In the genomic region with DNA sequence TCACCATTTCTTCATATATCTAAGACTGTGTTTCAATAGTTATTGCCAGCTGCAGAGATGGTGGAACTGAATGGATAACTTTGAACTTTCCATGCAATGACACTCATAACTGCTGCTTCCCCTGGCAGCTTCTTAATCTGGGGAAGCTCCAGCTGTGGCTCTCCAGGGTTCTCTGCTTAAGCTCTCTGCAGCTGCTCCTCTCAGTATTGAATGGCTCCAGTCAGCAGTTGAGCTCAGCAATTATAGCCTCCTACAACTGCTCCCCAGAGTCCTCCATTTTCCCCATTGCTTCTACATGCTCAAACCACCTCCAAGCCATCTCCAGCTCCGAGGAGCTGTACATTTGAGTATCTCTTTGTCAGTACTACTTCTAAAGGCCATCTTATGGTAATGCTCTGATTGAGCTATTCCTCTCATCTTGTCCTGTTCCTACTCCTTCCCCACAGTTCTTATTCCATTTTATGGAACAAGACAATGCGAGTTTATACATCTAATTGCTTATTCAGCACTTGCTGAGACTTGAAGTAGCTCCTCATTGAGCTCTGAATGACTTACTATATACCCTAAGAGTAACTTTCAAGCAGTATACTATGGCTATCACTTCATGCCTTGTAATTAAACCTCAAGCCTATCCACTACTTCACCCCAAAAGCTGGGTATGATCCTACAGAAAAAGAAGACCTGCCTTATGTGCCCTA, we compare ENCODE assay signal across 23 cellular contexts.
DNase-seq lines count a peak whose midpoint lies in the region; ATAC-seq and TF ChIP-seq lines count a peak whose summit lies in the region.
"Had no signal": no experiment of that assay in that cellular context is flagged by ENCODE, and none has a peak within 500 bp of the region (broad histone marks: within the 10 kb centered on the region; RNA-seq: fewer than 3 reads in every experiment).

No MANE protein-coding gene starts in this region.

- intact Hi-C loops in left ventricle myocardium superior (cut with micrococcal nuclease) (no loop called here), left cardiac atrium (cut with DNase I) (no loop called here), testis (cut with DNase I; ENCODE audit: low total_unique reads) (no loop called here)

- no peak overlapping the region for H3K27ac Mint-ChIP-seq in type B pancreatic cell
- H3K27ac Mint-ChIP-seq: activated CD4-positive, alpha-beta T cell treated with anti-CD3 and anti-CD28 coated beads, Interleukin-2, amount 10 ng/mL, durations not matched to agents 24 days and 14 days; activated naive CD8-positive, alpha-beta T cell treated with anti-CD3 and anti-CD28 coated beads, Interleukin-2, amount 10 ng/mL, durations not matched to agents 7 days and 5 days; activated T-helper 17 cell treated with anti-CD3 and anti-CD28 coated beads, Interleukin-2, amount 50 U/mL, for 72 hours; CD4-positive, CD25-positive, alpha-beta regulatory T cell; effector memory CD8-positive, alpha-beta T cell; naive thymus-derived CD4-positive, alpha-beta T cell had no signal

- 86 to 91% methylated on average over 2 of the region's 2 CpGs for WGBS in testis, 2 donors

- H3K4me1 ChIP-seq in testis, result no peaks in the 10 kb centered on the region
- H3K4me1 ChIP-seq: esophagus squamous epithelium, gastroesophageal sphincter, HAP-1 had no signal

- TF ChIP-seq CTCF in type B pancreatic cell (conservative IDR thresholded peaks at IDR 0.05) (no peak), testis (IDR thresholded peaks at IDR 0.05) (no peak)

- no peak overlapping the region for H3K4me3 Mint-ChIP-seq in type B pancreatic cell
- H3K4me3 Mint-ChIP-seq: activated CD4-positive, alpha-beta T cell treated with anti-CD3 and anti-CD28 coated beads, Interleukin-2, amount 10 ng/mL, durations not matched to agents 24 days and 14 days; activated naive CD8-positive, alpha-beta T cell treated with anti-CD3 and anti-CD28 coated beads, Interleukin-2, amount 10 ng/mL, durations not matched to agents 7 days and 5 days; activated T-helper 17 cell treated with anti-CD3 and anti-CD28 coated beads, Interleukin-2, amount 50 U/mL, for 72 hours; CD4-positive, CD25-positive, alpha-beta regulatory T cell; effector memory CD8-positive, alpha-beta T cell; naive thymus-derived CD4-positive, alpha-beta T cell had no signal

- peaks cover 7% of the 10 kb centered on the region for H3K27me3 Mint-ChIP-seq in type B pancreatic cell
- H3K27me3 Mint-ChIP-seq: activated CD4-positive, alpha-beta T cell treated with anti-CD3 and anti-CD28 coated beads, Interleukin-2, amount 10 ng/mL, durations not matched to agents 24 days and 14 days; activated T-helper 17 cell treated with anti-CD3 and anti-CD28 coated beads, Interleukin-2, amount 50 U/mL, for 72 hours; CD4-positive, CD25-positive, alpha-beta regulatory T cell; effector memory CD8-positive, alpha-beta T cell; naive thymus-derived CD4-positive, alpha-beta T cell had no signal

- H3K9me3 Mint-ChIP-seq in type B pancreatic cell, result peaks cover 4% of the 10 kb centered on the region
- H3K9me3 Mint-ChIP-seq: activated CD4-positive, alpha-beta T cell treated with anti-CD3 and anti-CD28 coated beads, Interleukin-2, amount 10 ng/mL, durations not matched to agents 24 days and 14 days; activated naive CD8-positive, alpha-beta T cell treated with anti-CD3 and anti-CD28 coated beads, Interleukin-2, amount 10 ng/mL, durations not matched to agents 7 days and 5 days had no signal

- no peak overlapping the region for H3K9ac ChIP-seq in SK-N-MC (ENCODE audit: insufficient read length)

- H3K36me3 Mint-ChIP-seq in type B pancreatic cell, result no peaks in the 10 kb centered on the region
- H3K36me3 Mint-ChIP-seq: activated naive CD8-positive, alpha-beta T cell treated with anti-CD3 and anti-CD28 coated beads, Interleukin-2, amount 10 ng/mL, durations not matched to agents 7 days and 5 days; CD4-positive, CD25-positive, alpha-beta regulatory T cell; naive thymus-derived CD4-positive, alpha-beta T cell had no signal

- H3K9me3 ChIP-seq in SK-N-MC (ENCODE audit: low read depth, low read length) (no peaks in the 10 kb centered on the region), testis (no peaks in the 10 kb centered on the region)
- H3K9me3 ChIP-seq: esophagus squamous epithelium, gastroesophageal sphincter, HAP-1, ovary had no signal

- no peaks in the 10 kb centered on the region for H3K36me3 ChIP-seq in SK-N-MC (ENCODE audit: insufficient read depth, low read length)
- no peaks in the 10 kb centered on the region for H3K36me3 ChIP-seq in testis (ENCODE audit: low read depth, missing control alignments)
- H3K36me3 ChIP-seq: esophagus squamous epithelium, gastroesophageal sphincter, HAP-1, ovary had no signal

- H3K27ac ChIP-seq in SK-N-MC, result peak overlapping the region; percentile 32; the same call in 1 of the 2 replicates
- no peak overlapping the region for H3K27ac ChIP-seq in testis
- H3K27ac ChIP-seq: esophagus squamous epithelium, gastroesophageal sphincter, ovary had no signal

- DNase-seq in left ventricle myocardium superior, result no peak
- DNase-seq in left cardiac atrium, result no peak
- DNase-seq in NCI-H146 treated with DMSO at 0.1 percent for 48 hours (lab: John Stamatoyannopoulos, UW; ENCODE audit: unreplicated experiment), result peak; percentile 89
- peak; percentile 61 for DNase-seq in SK-N-MC (ENCODE audit: low read depth, low spot score)
- no peak for DNase-seq in type B pancreatic cell (ENCODE audit: extremely low spot score, unreplicated experiment)
- no peak for DNase-seq in testis
- DNase-seq: activated CD4-positive, alpha-beta T cell treated with anti-CD3 and anti-CD28 coated beads, Interleukin-2, amount 10 ng/mL, durations not matched to agents 24 days and 14 days; activated naive CD8-positive, alpha-beta T cell treated with anti-CD3 and anti-CD28 coated beads, Interleukin-2, amount 10 ng/mL, durations not matched to agents 7 days and 5 days; CD4-positive, CD25-positive, alpha-beta regulatory T cell; DMS79; effector memory CD8-positive, alpha-beta T cell; esophagus squamous epithelium; naive thymus-derived CD4-positive, alpha-beta T cell; NCI-H1092; NCI-H510A treated with DMSO at 0.1 percent for 48 hours; ovary; right cardiac atrium; SIG-M5; stimulated activated CD4-positive, alpha-beta T cell treated with anti-CD3 and anti-CD28 coated beads, Interleukin-15, amount 100 ng/mL, for 24 hours had no signal

- peak; percentile 40 for ATAC-seq in left ventricle myocardium superior
- ATAC-seq in left cardiac atrium, result no peak
- no peak for ATAC-seq in GM18867 (IDR thresholded peaks at IDR 0.05; ENCODE audit: unreplicated experiment)
- ATAC-seq: activated T-helper 17 cell treated with anti-CD3 and anti-CD28 coated beads, Interleukin-2, amount 50 U/mL, for 72 hours; effector memory CD8-positive, alpha-beta T cell; gastroesophageal sphincter; naive thymus-derived CD4-positive, alpha-beta T cell; right cardiac atrium had no signal

- no peaks in the 10 kb centered on the region for H3K27me3 ChIP-seq in testis
- H3K27me3 ChIP-seq: esophagus squamous epithelium, gastroesophageal sphincter, ovary had no signal

- peaks cover 4% of the 10 kb centered on the region for H3K4me1 Mint-ChIP-seq in type B pancreatic cell (ENCODE audit: unreplicated experiment)
- H3K4me1 Mint-ChIP-seq: activated CD4-positive, alpha-beta T cell treated with anti-CD3 and anti-CD28 coated beads, Interleukin-2, amount 10 ng/mL, durations not matched to agents 24 days and 14 days; activated naive CD8-positive, alpha-beta T cell treated with anti-CD3 and anti-CD28 coated beads, Interleukin-2, amount 10 ng/mL, durations not matched to agents 7 days and 5 days; activated T-helper 17 cell treated with anti-CD3 and anti-CD28 coated beads, Interleukin-2, amount 50 U/mL, for 72 hours; CD4-positive, CD25-positive, alpha-beta regulatory T cell; naive thymus-derived CD4-positive, alpha-beta T cell had no signal

- H3K4me3 ChIP-seq in SK-N-MC (peak overlapping the region; percentile 41), testis (no peak overlapping the region)
- H3K4me3 ChIP-seq: esophagus squamous epithelium, gastroesophageal sphincter, HAP-1, ovary had no signal

- no peak for TF ChIP-seq POLR2A in testis (IDR thresholded peaks at IDR 0.05)

Comparison
In these comparisons a context has a peak if more than half of its experiments do, and no peak if none do; other contexts are left out.
1. DNase-seq: peak in NCI-H146 treated with DMSO at 0.1 percent for 48 hours (single experiment) and SK-N-MC (single experiment); none in left ventricle myocardium superior (single experiment), left cardiac atrium (single experiment), type B pancreatic cell (single experiment) and testis (single experiment).